Comparison of ENCODE assay signal across 1 cellular context in the genomic region with DNA sequence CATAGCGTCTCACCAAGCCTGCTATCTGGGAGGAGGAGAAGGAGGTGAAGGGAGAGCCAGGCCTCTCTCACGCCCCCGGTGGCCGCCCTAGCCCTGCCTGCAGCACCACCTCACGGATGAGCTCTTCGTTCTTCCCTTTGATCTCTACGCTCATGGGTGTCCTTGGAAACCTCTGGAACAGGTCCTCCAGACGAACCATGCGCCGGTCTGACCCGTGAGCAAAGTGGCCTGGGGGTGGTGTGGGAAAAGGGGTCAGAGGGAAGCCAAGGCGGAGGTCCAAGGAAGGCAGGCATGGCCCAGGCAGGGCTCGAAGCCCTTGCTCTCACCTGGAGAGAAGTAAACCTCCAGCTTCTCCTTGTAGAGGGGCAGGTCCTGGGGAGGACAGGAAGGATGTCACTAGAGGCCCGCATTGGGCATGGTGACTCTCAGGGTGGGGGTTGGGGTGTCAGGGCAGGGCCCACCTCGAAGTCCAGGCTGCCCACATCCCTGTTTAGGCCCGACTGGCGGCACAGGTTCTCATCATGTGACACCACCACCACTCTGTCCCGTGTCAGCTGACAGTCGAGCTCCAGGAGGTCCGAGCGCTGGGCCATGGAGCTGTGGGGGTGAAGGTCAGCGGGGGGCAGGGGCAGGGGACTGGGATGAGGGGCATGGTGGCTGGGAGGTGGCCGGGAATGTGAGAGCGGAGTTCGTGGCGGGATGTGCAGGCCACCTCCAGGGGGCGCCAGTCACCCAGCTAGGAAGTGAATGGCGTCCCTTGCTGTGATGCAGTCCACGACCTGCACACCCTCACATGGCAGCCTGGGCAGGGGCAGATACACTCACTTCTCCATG.
TF ChIP-seq lines count a peak whose summit lies in the region.

No MANE protein-coding gene starts in this region.

TF ChIP-seq in HepG2, 621 proteins besides CTCF, POLR2A, EP300 and RAD21 (continued from another document and continues in another):
- TF ChIP-seq DR1 (CRISPR knock-in tag; IDR thresholded peaks at IDR 0.05) (no peak; the same call in 1 of the 2 replicates), STAG1 (CRISPR knock-in tag; IDR thresholded peaks at IDR 0.05) (peak; percentile 95), ZNF883 (CRISPR knock-in tag; IDR thresholded peaks at IDR 0.05; ENCODE audit: not compliant biosample characterization) (no peak), AGO2 (optimal IDR thresholded peaks at IDR 0.05; ENCODE audit: low read depth, low read length) (no peak), ZBTB1 (CRISPR knock-in tag; IDR thresholded peaks at IDR 0.05; ENCODE audit: borderline replicate concordance) (no peak), SNAPC4 (CRISPR knock-in tag; IDR thresholded peaks at IDR 0.05) (peak; percentile 25; the same call in 1 of the 2 replicates), CAMTA2 (CRISPR knock-in tag; IDR thresholded peaks at IDR 0.05; ENCODE audit: borderline replicate concordance) (peak; percentile 25; the same call in 1 of the 2 replicates), RCOR2 (CRISPR knock-in tag; IDR thresholded peaks at IDR 0.05) (peak; percentile 89; the same call in 1 of the 2 replicates), ZNF383 (CRISPR knock-in tag; IDR thresholded peaks at IDR 0.05; ENCODE audit: borderline replicate concordance) (no peak; the same call in 1 of the 2 replicates), SMARCC2 (IDR thresholded peaks at IDR 0.05) (no peak), KMT2A (CRISPR knock-in tag; IDR thresholded peaks at IDR 0.05) (peak; percentile 20; the same call in 1 of the 2 replicates), ZNF576 (CRISPR knock-in tag; IDR thresholded peaks at IDR 0.05) (no peak), ATRX (CRISPR knock-in tag; IDR thresholded peaks at IDR 0.05; ENCODE audit: borderline replicate concordance) (no peak), HHEX (CRISPR knock-in tag; IDR thresholded peaks at IDR 0.05) (no peak; the same call in 1 of the 2 replicates), ZBTB8A (CRISPR knock-in tag; IDR thresholded peaks at IDR 0.05; ENCODE audit: borderline replicate concordance, low read depth) (no peak), ZMYM2 (CRISPR knock-in tag; IDR thresholded peaks at IDR 0.05) (peak; percentile 82), ZNF713 (CRISPR knock-in tag; IDR thresholded peaks at IDR 0.05) (no peak; the same call in 1 of the 2 replicates), MLLT10 (CRISPR knock-in tag; IDR thresholded peaks at IDR 0.05) (no peak), ZIK1 (CRISPR knock-in tag; IDR thresholded peaks at IDR 0.05; ENCODE audit: borderline replicate concordance, low read depth) (no peak; the same call in none of the 2 replicates), ZNF549 (CRISPR knock-in tag; IDR thresholded peaks at IDR 0.05) (no peak), ZNF569 (CRISPR knock-in tag; IDR thresholded peaks at IDR 0.05; ENCODE audit: borderline replicate concordance) (no peak), TMF1 (CRISPR knock-in tag; IDR thresholded peaks at IDR 0.05; ENCODE audit: low read depth) (no peak), TAF15 (IDR thresholded peaks at IDR 0.05; ENCODE audit: low read depth, low read length, poor library complexity, severe bottlenecking) (no peak), CCDC6 (CRISPR knock-in tag; IDR thresholded peaks at IDR 0.05) (peak; percentile 87; the same call in 1 of the 2 replicates), PTBP1 (IDR thresholded peaks at IDR 0.05; ENCODE audit: low read depth, low read length, poor library complexity, severe bottlenecking) (peak; percentile 47), AKAP8 (CRISPR knock-in tag; IDR thresholded peaks at IDR 0.05) (peak; percentile 51; the same call in 1 of the 2 replicates), ZBTB21 (CRISPR knock-in tag; IDR thresholded peaks at IDR 0.05) (no peak), YEATS2 (CRISPR knock-in tag; IDR thresholded peaks at IDR 0.05; ENCODE audit: borderline replicate concordance) (no peak), HOXA9 (CRISPR knock-in tag; IDR thresholded peaks at IDR 0.05; ENCODE audit: borderline replicate concordance) (no peak), ZNF205 (CRISPR knock-in tag; IDR thresholded peaks at IDR 0.05) (peak; percentile 13; the same call in 1 of the 2 replicates), ZNF800 (CRISPR knock-in tag; IDR thresholded peaks at IDR 0.05) (no peak), RNF219 (CRISPR knock-in tag; IDR thresholded peaks at IDR 0.05) (no peak), KDM5A (IDR thresholded peaks at IDR 0.05; ENCODE audit: borderline replicate concordance, low read length) (no peak), FOXA1 (IDR thresholded peaks at IDR 0.05) (no peak), FOXA1 (CRISPR knock-in tag; IDR thresholded peaks at IDR 0.05) (no peak; the same call in 1 of the 2 replicates), ZNF333 (CRISPR knock-in tag; IDR thresholded peaks at IDR 0.05; ENCODE audit: borderline replicate concordance) (peak; percentile 97), MYC (CRISPR knock-in tag; IDR thresholded peaks at IDR 0.05; ENCODE audit: borderline replicate concordance) (peak; percentile 68), TEAD3 (CRISPR knock-in tag; optimal IDR thresholded peaks at IDR 0.05; ENCODE audit: borderline replicate concordance) (peak; percentile 93), SRSF9 (IDR thresholded peaks at IDR 0.05; ENCODE audit: borderline replicate concordance, insufficient read depth, low read depth, low read length, poor library complexity, severe bottlenecking) (no peak), PHB2 (IDR thresholded peaks at IDR 0.05; ENCODE audit: partially characterized antibody) (no peak), YEATS4 (CRISPR knock-in tag; IDR thresholded peaks at IDR 0.05; ENCODE audit: borderline replicate concordance) (peak; percentile 47; the same call in 1 of the 2 replicates)
- TF ChIP-seq, protein P1, sequence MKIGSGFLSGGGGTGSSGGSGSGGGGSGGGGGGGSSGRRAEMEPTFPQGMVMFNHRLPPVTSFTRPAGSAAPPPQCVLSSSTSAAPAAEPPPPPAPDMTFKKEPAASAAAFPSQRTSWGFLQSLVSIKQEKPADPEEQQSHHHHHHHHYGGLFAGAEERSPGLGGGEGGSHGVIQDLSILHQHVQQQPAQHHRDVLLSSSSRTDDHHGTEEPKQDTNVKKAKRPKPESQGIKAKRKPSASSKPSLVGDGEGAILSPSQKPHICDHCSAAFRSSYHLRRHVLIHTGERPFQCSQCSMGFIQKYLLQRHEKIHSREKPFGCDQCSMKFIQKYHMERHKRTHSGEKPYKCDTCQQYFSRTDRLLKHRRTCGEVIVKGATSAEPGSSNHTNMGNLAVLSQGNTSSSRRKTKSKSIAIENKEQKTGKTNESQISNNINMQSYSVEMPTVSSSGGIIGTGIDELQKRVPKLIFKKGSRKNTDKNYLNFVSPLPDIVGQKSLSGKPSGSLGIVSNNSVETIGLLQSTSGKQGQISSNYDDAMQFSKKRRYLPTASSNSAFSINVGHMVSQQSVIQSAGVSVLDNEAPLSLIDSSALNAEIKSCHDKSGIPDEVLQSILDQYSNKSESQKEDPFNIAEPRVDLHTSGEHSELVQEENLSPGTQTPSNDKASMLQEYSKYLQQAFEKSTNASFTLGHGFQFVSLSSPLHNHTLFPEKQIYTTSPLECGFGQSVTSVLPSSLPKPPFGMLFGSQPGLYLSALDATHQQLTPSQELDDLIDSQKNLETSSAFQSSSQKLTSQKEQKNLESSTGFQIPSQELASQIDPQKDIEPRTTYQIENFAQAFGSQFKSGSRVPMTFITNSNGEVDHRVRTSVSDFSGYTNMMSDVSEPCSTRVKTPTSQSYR (CRISPR knock-in tag; IDR thresholded peaks at IDR 0.05; ENCODE audit: borderline replicate concordance): peak; percentile 82; the same call in 1 of the 2 replicates
- TF ChIP-seq, protein P2, sequence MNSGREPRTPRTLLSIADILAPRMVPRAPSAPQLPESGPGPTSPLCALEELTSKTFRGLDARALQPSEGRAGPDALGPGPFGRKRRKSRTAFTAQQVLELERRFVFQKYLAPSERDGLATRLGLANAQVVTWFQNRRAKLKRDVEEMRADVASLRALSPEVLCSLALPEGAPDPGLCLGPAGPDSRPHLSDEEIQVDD (CRISPR knock-in tag; IDR thresholded peaks at IDR 0.05; ENCODE audit: borderline replicate concordance): peak; percentile 84; the same call in 1 of the 2 replicates
- TF ChIP-seq, protein P3, sequence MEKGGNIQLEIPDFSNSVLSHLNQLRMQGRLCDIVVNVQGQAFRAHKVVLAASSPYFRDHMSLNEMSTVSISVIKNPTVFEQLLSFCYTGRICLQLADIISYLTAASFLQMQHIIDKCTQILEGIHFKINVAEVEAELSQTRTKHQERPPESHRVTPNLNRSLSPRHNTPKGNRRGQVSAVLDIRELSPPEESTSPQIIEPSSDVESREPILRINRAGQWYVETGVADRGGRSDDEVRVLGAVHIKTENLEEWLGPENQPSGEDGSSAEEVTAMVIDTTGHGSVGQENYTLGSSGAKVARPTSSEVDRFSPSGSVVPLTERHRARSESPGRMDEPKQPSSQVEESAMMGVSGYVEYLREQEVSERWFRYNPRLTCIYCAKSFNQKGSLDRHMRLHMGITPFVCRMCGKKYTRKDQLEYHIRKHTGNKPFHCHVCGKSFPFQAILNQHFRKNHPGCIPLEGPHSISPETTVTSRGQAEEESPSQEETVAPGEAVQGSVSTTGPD (CRISPR knock-in tag; IDR thresholded peaks at IDR 0.05): no peak
- TF ChIP-seq, protein P4, sequence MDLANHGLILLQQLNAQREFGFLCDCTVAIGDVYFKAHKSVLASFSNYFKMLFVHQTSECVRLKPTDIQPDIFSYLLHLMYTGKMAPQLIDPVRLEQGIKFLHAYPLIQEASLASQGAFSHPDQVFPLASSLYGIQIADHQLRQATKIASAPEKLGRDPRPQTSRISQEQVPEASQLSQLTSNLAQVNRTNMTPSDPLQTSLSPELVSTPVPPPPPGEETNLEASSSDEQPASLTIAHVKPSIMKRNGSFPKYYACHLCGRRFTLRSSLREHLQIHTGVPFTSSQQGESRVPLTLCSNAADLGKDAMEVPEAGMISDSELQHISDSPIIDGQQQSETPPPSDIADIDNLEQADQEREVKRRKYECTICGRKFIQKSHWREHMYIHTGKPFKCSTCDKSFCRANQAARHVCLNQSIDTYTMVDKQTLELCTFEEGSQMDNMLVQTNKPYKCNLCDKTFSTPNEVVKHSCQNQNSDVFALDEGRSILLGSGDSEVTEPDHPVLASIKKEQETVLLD (CRISPR knock-in tag; IDR thresholded peaks at IDR 0.05; ENCODE audit: low read depth): no peak
